11 cellular contexts compared by ENCODE assay signal in the genomic region with DNA sequence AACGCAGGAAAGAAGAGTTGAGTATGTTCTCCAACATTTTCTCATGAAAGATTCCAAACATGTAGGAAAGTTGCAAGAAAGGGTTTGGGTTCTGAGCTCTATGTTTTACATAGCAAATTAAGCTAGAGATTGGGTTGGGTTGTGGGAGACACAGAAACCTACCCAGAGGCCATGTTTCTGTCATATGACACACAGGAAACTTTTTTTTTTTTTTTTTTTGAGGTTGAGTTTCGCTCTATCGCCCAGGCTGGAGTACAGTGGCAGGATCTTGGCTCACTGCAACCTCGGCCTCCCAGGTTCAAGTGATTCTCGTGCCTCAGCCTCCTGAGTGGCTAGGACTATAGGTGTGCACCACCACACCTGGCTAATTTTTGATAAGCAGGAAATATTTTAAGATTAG. TPM values are rescaled to one million over a fixed set of nuclear protein-coding genes. Genes with fewer than 3 reads are reported as not detected.
DNase-seq lines count a peak whose midpoint lies in the region; ATAC-seq, FAIRE-seq and TF ChIP-seq lines count a peak whose summit lies in the region.
"Had no signal": no experiment of that assay in that cellular context is flagged by ENCODE, and none has a peak within 500 bp of the region (broad histone marks: within the 10 kb centered on the region; RNA-seq: fewer than 3 reads in every experiment).

No MANE protein-coding gene starts in this region.

- TF ChIP-seq CTCF in GM20000 (IDR thresholded peaks at IDR 0.05; ENCODE audit: extremely low read depth, missing control alignments): no peak

- no peaks in the 10 kb centered on the region for H3K36me3 ChIP-seq in skeletal muscle tissue (ENCODE audit: control insufficient read depth in 3 of 3, insufficient read depth in 3 of 3, low read length in 3 of 3)
- H3K36me3 ChIP-seq: SJSA1 had no signal

- peaks cover 18% of the 10 kb centered on the region for H3K36me3 Mint-ChIP-seq in central memory CD8-positive, alpha-beta T cell (ENCODE audit: insufficient read depth)

- H3K9me3 ChIP-seq in skeletal muscle tissue (ENCODE audit: control insufficient read depth in 3 of 3, low read length in 3 of 3): no peaks in the 10 kb centered on the region
- H3K9me3 ChIP-seq: SJSA1 had no signal

- H3K4me1 ChIP-seq in skeletal muscle tissue (ENCODE audit: control insufficient read depth in 3 of 3, insufficient read depth in 3 of 3, low read length in 3 of 3): peaks cover 4 to 17% (median 11%) of the 10 kb centered on the region in 3 donors
- H3K4me1 ChIP-seq: parathyroid adenoma had no signal

- peak overlapping the region; percentile 66 for H3K27ac ChIP-seq in skeletal muscle tissue (ENCODE audit: low read depth, low read length)
- H3K27ac ChIP-seq: SJSA1 had no signal

- DNase-seq in GM18507 (ENCODE audit: extremely low spot score, insufficient read length, low read depth) (no peak), GM20000 (ENCODE audit: low spot score) (no peak)
- DNase-seq in central memory CD8-positive, alpha-beta T cell (ENCODE audit: low spot score in 2 of 2): no peak
- DNase-seq: effector memory CD4-positive, alpha-beta T cell; NCI-H2171 had no signal

- peak; percentile 47 for FAIRE-seq in GM18507 (lab: Jason Lieb, UNC)

- no peak overlapping the region for H3K9ac ChIP-seq in skeletal muscle tissue (ENCODE audit: low read depth in 1 of 3, low read length in 3 of 3)
- H3K9ac ChIP-seq: parathyroid adenoma had no signal

- peak overlapping the region; percentile 61 for H3K4me3 Mint-ChIP-seq in central memory CD8-positive, alpha-beta T cell

- ATAC-seq in HG02870 (IDR thresholded peaks at IDR 0.05; ENCODE audit: unreplicated experiment) (peak; percentile 40), GM19467 (IDR thresholded peaks at IDR 0.05; ENCODE audit: unreplicated experiment) (no peak), HG03439 (IDR thresholded peaks at IDR 0.05; ENCODE audit: unreplicated experiment) (no peak)
- no peak for ATAC-seq in central memory CD8-positive, alpha-beta T cell (replicated peaks; ENCODE audit: extremely low read depth, poor library complexity, severe bottlenecking)

- no peaks in the 10 kb centered on the region for H3K27me3 ChIP-seq in skeletal muscle tissue (ENCODE audit: control insufficient read depth in 3 of 3, insufficient read depth in 3 of 3, low read length in 3 of 3)
- H3K27me3 ChIP-seq: SJSA1 had no signal

- H3K27ac Mint-ChIP-seq in central memory CD8-positive, alpha-beta T cell (ENCODE audit: low read depth): peak overlapping the region; percentile 85

- H3K9me3 Mint-ChIP-seq in central memory CD8-positive, alpha-beta T cell: no peaks in the 10 kb centered on the region

- H3K4me3 ChIP-seq in skeletal muscle tissue (ENCODE audit: low read length in 3 of 3): peak overlapping the region in 1 of 3 donors; percentile 45
- H3K4me3 ChIP-seq: SJSA1 had no signal

- no peaks in the 10 kb centered on the region for H3K27me3 Mint-ChIP-seq in central memory CD8-positive, alpha-beta T cell

- H3K4me1 Mint-ChIP-seq in central memory CD8-positive, alpha-beta T cell: peaks cover 62% of the 10 kb centered on the region

RNA-seq across cellular contexts. Expression of gene DOCK10, which starts 57.6 kb away (rescaled TPM):
- total RNA-seq in skeletal muscle tissue: 15.1 TPM
